Comparison of ENCODE assay signal across 8 cellular contexts in the genomic region with DNA sequence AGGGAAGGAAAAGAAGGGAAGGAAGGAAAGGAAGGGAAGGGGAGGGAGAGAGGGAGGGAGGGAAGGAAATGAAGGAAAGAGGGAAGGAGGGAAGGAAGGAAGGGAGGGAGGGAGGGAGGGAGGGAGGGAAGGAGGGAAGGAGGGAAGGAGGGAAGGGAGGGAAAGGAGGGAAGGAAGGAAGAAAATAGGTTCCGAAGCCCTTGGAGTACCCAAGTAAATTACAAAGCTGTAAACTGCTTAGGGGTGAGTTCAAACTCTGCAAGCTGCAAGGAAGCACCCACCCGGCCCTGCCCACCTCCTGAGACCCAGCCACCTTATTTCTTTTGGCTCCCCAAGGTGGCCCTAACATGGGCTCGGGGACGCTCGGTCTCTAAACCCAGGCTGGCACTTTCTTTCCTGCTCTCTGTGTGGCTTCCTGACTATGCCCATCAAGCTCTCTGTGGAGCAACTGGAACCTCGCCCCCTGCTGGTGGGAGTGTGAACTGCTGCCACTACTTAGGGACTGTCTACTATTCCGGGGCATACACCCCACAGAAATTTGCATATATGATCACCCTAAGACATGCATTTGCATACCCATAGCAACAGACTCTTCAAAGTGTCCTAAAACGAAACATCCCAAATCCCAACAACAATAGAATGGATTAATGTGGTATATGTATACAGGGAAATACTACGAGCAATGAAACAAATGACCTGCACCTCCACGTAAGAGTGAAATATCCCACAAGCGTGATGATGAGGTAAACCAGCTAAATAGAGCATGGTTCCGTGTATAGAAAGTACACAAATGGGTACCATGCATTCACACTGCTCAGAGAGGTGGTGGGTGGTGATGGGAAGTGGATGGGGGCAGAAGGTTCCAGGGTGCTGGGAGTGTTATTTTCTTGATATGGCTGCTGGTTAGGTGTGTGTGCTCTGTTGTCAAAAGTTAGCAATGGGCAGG.
DNase-seq lines count a peak whose midpoint lies in the region; ATAC-seq and TF ChIP-seq lines count a peak whose summit lies in the region.

No MANE protein-coding gene starts in this region.

- no peak overlapping the region for H2AFZ ChIP-seq in H9 (ENCODE audit: low read length)

- no peak for ATAC-seq in HG03196 (IDR thresholded peaks at IDR 0.05; ENCODE audit: unreplicated experiment)

- H3K9me3 ChIP-seq in H9 (ENCODE audit: control insufficient read depth, low read depth, low read length) (no peaks in the 10 kb centered on the region), sigmoid colon (no peaks in the 10 kb centered on the region)

- H4K8ac ChIP-seq in H9 (replicated peaks; ENCODE audit: insufficient read length, low read depth, low read length) = no peak overlapping the region

- no peak overlapping the region for H3K4ac ChIP-seq in H9 (ENCODE audit: low read depth, low read length)

- peaks cover 0 to 66% of the 10 kb centered on the region in 2 experiments; a peak in 2 of 5 replicates for H3K9me3 Mint-ChIP-seq in H9
- no peaks in the 10 kb centered on the region for H3K9me3 Mint-ChIP-seq in activated T-cell treated with anti-CD3 and anti-CD28 coated beads, Interleukin-2, amount 50 U/mL, for 24 hours

- no peak overlapping the region for H3K18ac ChIP-seq in H9 (ENCODE audit: insufficient read length, low read depth, low read length)

- H3K14ac ChIP-seq in H9 (ENCODE audit: insufficient read depth, low read length) = no peak overlapping the region

- H2AK5ac ChIP-seq in H9 (ENCODE audit: insufficient read length, low read length) = no peak overlapping the region

- H3K56ac ChIP-seq in H9 (ENCODE audit: insufficient read length, low read depth, low read length) = no peak overlapping the region

- no peak overlapping the region for H3K27ac ChIP-seq in H9 (ENCODE audit: insufficient read length, low read depth, low read length)
- H3K27ac ChIP-seq in sigmoid colon = no peak overlapping the region

- H3K27ac Mint-ChIP-seq in H9 = no peak overlapping the region
- peak overlapping the region; percentile 28 for H3K27ac Mint-ChIP-seq in activated T-cell treated with anti-CD3 and anti-CD28 coated beads, Interleukin-2, amount 50 U/mL, for 24 hours

- TF ChIP-seq CTCF in GM12875 (IDR thresholded peaks at IDR 0.05; ENCODE audit: borderline replicate concordance, insufficient read depth, low read depth, low read length) (peak; percentile 89), H9 (conservative IDR thresholded peaks at IDR 0.05) (peak; percentile 78), sigmoid colon (IDR thresholded peaks at IDR 0.05) (peak in 2 of 4 experiments; percentile 41 to 53)

- no CpG with 5 or more reads among the region's 12 CpGs for WGBS in H9 (ENCODE audit: extremely low coverage, insufficient read length, low lambda C conversion rate)
- WGBS in sigmoid colon, 2 donors = 71 to 75% methylated on average over 12 of the region's 12 CpGs

- H3K4me2 ChIP-seq in H9 (ENCODE audit: insufficient read depth, insufficient read length, low read length) = no peak overlapping the region

- no peaks in the 10 kb centered on the region for H3K23me2 ChIP-seq in H9 (ENCODE audit: insufficient read length, low read depth, low read length, poor library complexity, severe bottlenecking)

- intact Hi-C loops in head of caudate nucleus (cut with DNase I) (no loop called here), sigmoid colon (cut with DNase I) (loop anchor here (10.0 kb wide), 1 partner anchor 152 kb away; a partner anchor contains a TSS)

- H3K4me3 ChIP-seq in GM12875 (ENCODE audit: low read depth, low read length) = no peak overlapping the region
- H3K4me3 ChIP-seq in sigmoid colon = no peak overlapping the region

- DNase-seq in H9 (peak; percentile 46), NOMO-1 treated with DMSO at 0.1 percent for 48 hours (lab: John Stamatoyannopoulos, UW; ENCODE audit: unreplicated experiment) (peak; percentile 39), head of caudate nucleus (peak in 39 of 42 donors; percentile 13 to 79 (median 48)), sigmoid colon (no peak)
- peak; percentile 88 for DNase-seq in activated T-cell treated with anti-CD3 and anti-CD28 coated beads, Interleukin-2, amount 50 U/mL, for 24 hours
- peak; percentile 76 for DNase-seq in stimulated activated CD4-positive, alpha-beta T cell treated with anti-CD3 and anti-CD28 coated beads, Interleukin-1b, Interleukin-23, amount 100 ng/mL, for 48 hours

- no peak for TF ChIP-seq EP300 in sigmoid colon (IDR thresholded peaks at IDR 0.05)

- no peak overlapping the region for H3K4me3 Mint-ChIP-seq in H9
- H3K4me3 Mint-ChIP-seq in activated T-cell treated with anti-CD3 and anti-CD28 coated beads, Interleukin-2, amount 50 U/mL, for 24 hours = no peak overlapping the region

- H4K5ac ChIP-seq in H9 (ENCODE audit: insufficient read length, low read depth, low read length) = no peak overlapping the region

- H2BK12ac ChIP-seq in H9 (ENCODE audit: insufficient read length, low read depth, low read length) = no peak overlapping the region

- H3K79me1 ChIP-seq in H9 (ENCODE audit: insufficient read depth, low read depth, low read length, poor library complexity, severe bottlenecking) = no peaks in the 10 kb centered on the region

- no peak overlapping the region for H3K23ac ChIP-seq in H9 (ENCODE audit: insufficient read length, low read depth, low read length)

- no peaks in the 10 kb centered on the region for H3K36me3 ChIP-seq in sigmoid colon

- no peak overlapping the region for H3K9ac ChIP-seq in H9 (ENCODE audit: extremely low read depth, insufficient read length, low read length)

- H3K27me3 Mint-ChIP-seq in H9 (ENCODE audit: low read depth) = no peaks in the 10 kb centered on the region
- no peaks in the 10 kb centered on the region for H3K27me3 Mint-ChIP-seq in activated T-cell treated with anti-CD3 and anti-CD28 coated beads, Interleukin-2, amount 50 U/mL, for 24 hours

- H3K36me3 Mint-ChIP-seq in H9 (ENCODE audit: insufficient read depth in 1 of 3, low read depth in 3 of 3) = peaks cover 0 to 5% (median 4%) of the 10 kb centered on the region in 3 experiments; a peak in 1 of 7 replicates
- H3K36me3 Mint-ChIP-seq in activated T-cell treated with anti-CD3 and anti-CD28 coated beads, Interleukin-2, amount 50 U/mL, for 24 hours (ENCODE audit: low read depth) = no peaks in the 10 kb centered on the region

- no peaks in the 10 kb centered on the region for H3K27me3 ChIP-seq in H9 (ENCODE audit: insufficient read depth, low read length)
- H3K27me3 ChIP-seq in sigmoid colon = no peaks in the 10 kb centered on the region

- no peaks in the 10 kb centered on the region for H4K20me1 ChIP-seq in H9 (ENCODE audit: control insufficient read depth, insufficient read depth, insufficient read length)

- no peak overlapping the region for H2BK120ac ChIP-seq in H9 (ENCODE audit: low read depth, low read length, poor library complexity, severe bottlenecking)

- H3K4me1 Mint-ChIP-seq in H9 = peaks cover 8 to 10% of the 10 kb centered on the region in 2 experiments
- peaks cover 15% of the 10 kb centered on the region for H3K4me1 Mint-ChIP-seq in activated T-cell treated with anti-CD3 and anti-CD28 coated beads, Interleukin-2, amount 50 U/mL, for 24 hours (ENCODE audit: low read depth)

- H2BK20ac ChIP-seq in H9 (ENCODE audit: low read depth, low read length, poor library complexity, severe bottlenecking) = no peak overlapping the region

- H3K4me1 ChIP-seq in H9 (ENCODE audit: insufficient read depth, low read length) (peaks cover 4% of the 10 kb centered on the region), sigmoid colon (peaks cover 0 to 9% (median 3%) of the 10 kb centered on the region in 4 donors)

- no peak for TF ChIP-seq POLR2A in sigmoid colon (IDR thresholded peaks at IDR 0.05)

- H3K79me2 ChIP-seq in H9 (ENCODE audit: insufficient read depth, low read length) = no peaks in the 10 kb centered on the region

- no peak overlapping the region for H3T11ph ChIP-seq in H9 (ENCODE audit: low read length)

- no peak overlapping the region for H2BK15ac ChIP-seq in H9 (ENCODE audit: low read depth, low read length)

- H4K91ac ChIP-seq in H9 (ENCODE audit: insufficient read length, low read depth, low read length) = no peak overlapping the region

- H2BK5ac ChIP-seq in H9 (ENCODE audit: insufficient read length, low read length) = no peak overlapping the region
